Comparison of ENCODE assay signal across 19 cellular contexts in the genomic region with DNA sequence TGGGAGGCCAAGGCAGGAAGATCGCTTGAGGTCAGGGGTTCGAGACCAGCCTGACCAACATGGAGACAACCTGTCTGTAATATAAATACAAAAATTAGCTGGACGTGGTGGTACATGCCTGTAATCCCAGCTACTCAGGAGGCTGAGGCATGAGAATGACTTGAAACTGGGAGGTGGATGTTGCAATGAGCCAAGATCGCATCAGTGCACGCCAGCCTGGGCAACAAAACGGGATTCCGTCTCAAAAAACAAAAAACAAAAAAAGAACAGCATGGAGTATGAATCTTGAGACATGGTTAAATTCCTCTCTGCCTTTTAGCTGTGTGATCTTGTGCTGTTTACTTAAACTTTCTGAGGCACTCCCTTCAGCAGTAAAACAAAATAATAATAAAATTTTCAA.
A peak's percentile ranks its signal among the peaks of the same experiment; 100 is the strongest.
DNase-seq lines count a peak whose midpoint lies in the region; ATAC-seq and TF ChIP-seq lines count a peak whose summit lies in the region.
"Had no signal": no experiment of that assay in that cellular context is flagged by ENCODE, and none has a peak within 500 bp of the region (broad histone marks: within the 10 kb centered on the region; RNA-seq: fewer than 3 reads in every experiment).

No MANE protein-coding gene starts in this region.

- no TSS peak for BruUV-seq in PC-3 (replicated peaks; lab: Mats Ljungman, UMichigan)

- no peaks in the 10 kb centered on the region for H3K9me3 Mint-ChIP-seq in activated T-helper 1 cell treated with anti-CD3 and anti-CD28 coated beads, Interleukin-12 subunit alpha, Interleukin-12 subunit beta, Interleukin-2, Interleukin-4 antibody, amounts not matched to agents 30 ng/mL and 10 ng/mL and 1 ng/mL, durations not matched to agents 14 hours and 24 hours and 36 hours
- H3K9me3 Mint-ChIP-seq: CD14-positive monocyte had no signal

- no peaks in the 10 kb centered on the region for H3K79me2 ChIP-seq in PC-3 (ENCODE audit: low read length)

- no peaks in the 10 kb centered on the region for H4K20me1 ChIP-seq in PC-3 (ENCODE audit: low read length)

- H3K27ac ChIP-seq in PC-3 (ENCODE audit: low read length), result no peak overlapping the region

- H3K4me3 ChIP-seq in PC-3 (ENCODE audit: low read length), result no peak overlapping the region
- no peak overlapping the region for H3K4me3 ChIP-seq in astrocyte of the cerebellum (ENCODE audit: low read depth, low read length)
- no peak overlapping the region for H3K4me3 ChIP-seq in fibroblast of pulmonary artery (replicated peaks; ENCODE audit: low read depth, low read length)
- H3K4me3 ChIP-seq: GM12878 had no signal

- peak; percentile 62; the same call in 1 of the 2 replicates for ATAC-seq in PC-3
- ATAC-seq in GM18511 (IDR thresholded peaks at IDR 0.05; ENCODE audit: unreplicated experiment), result no peak
- ATAC-seq: GM12878 had no signal

- H3K4me1 ChIP-seq in PC-3 (ENCODE audit: insufficient read depth, low read length), result peaks cover 14% of the 10 kb centered on the region

- no peaks in the 10 kb centered on the region for H3K36me3 ChIP-seq in PC-3 (ENCODE audit: low read depth, low read length)

- no peaks in the 10 kb centered on the region for H3K4me1 Mint-ChIP-seq in activated T-helper 1 cell treated with anti-CD3 and anti-CD28 coated beads, Interleukin-12 subunit alpha, Interleukin-12 subunit beta, Interleukin-2, Interleukin-4 antibody, amounts not matched to agents 30 ng/mL and 10 ng/mL and 1 ng/mL, durations not matched to agents 14 hours and 24 hours and 36 hours (ENCODE audit: low read depth)
- H3K4me1 Mint-ChIP-seq: CD14-positive monocyte had no signal

- no peak overlapping the region for H3K4me3 Mint-ChIP-seq in activated T-helper 1 cell treated with anti-CD3 and anti-CD28 coated beads, Interleukin-12 subunit alpha, Interleukin-12 subunit beta, Interleukin-2, Interleukin-4 antibody, amounts not matched to agents 30 ng/mL and 10 ng/mL and 1 ng/mL, durations not matched to agents 14 hours and 24 hours and 36 hours
- H3K4me3 Mint-ChIP-seq: B cell, CD14-positive monocyte had no signal

- CTCF ChIA-PET in PC-3 (lab: Charles Lee), result no interaction called here

- peak; percentile 6 for DNase-seq in Daoy (ENCODE audit: low read depth)
- DNase-seq in PC-3, result no peak
- DNase-seq in astrocyte of the cerebellum (ENCODE audit: low read depth), result peak; percentile 15
- peak; percentile 57 for DNase-seq in fibroblast of pulmonary artery (ENCODE audit: low read depth)
- DNase-seq in GM19240 (ENCODE audit: insufficient read length, low spot score), result no peak
- no peak for DNase-seq in DMS53 (lab: John Stamatoyannopoulos, UW)
- no peak for DNase-seq in activated T-helper 1 cell treated with anti-CD3 and anti-CD28 coated beads, Interleukin-12 subunit alpha, Interleukin-12 subunit beta, Interleukin-2, Interleukin-4 antibody, amounts not matched to agents 30 ng/mL and 10 ng/mL and 1 ng/mL, durations not matched to agents 14 hours and 24 hours and 36 hours (ENCODE audit: low spot score)
- DNase-seq: DMS79, Kasumi-1, NCI-H1092, NCI-H146, NCI-H2081, NCI-H2171, NCI-H524 treated with DMSO at 0.1 percent for 48 hours, SHP77 had no signal

- H3K27ac Mint-ChIP-seq in activated T-helper 1 cell treated with anti-CD3 and anti-CD28 coated beads, Interleukin-12 subunit alpha, Interleukin-12 subunit beta, Interleukin-2, Interleukin-4 antibody, amounts not matched to agents 30 ng/mL and 10 ng/mL and 1 ng/mL, durations not matched to agents 14 hours and 24 hours and 36 hours, result no peak overlapping the region
- H3K27ac Mint-ChIP-seq: B cell, CD14-positive monocyte had no signal

- TF ChIP-seq CTCF in PC-3 (conservative IDR thresholded peaks at IDR 0.05; ENCODE audit: low read depth, low read length) (no peak), astrocyte of the cerebellum (IDR thresholded peaks at IDR 0.05; ENCODE audit: low read depth, low read length, missing control alignments) (no peak), fibroblast of pulmonary artery (IDR thresholded peaks at IDR 0.05; ENCODE audit: low read length, missing control alignments) (no peak)

- POLR2A ChIA-PET in PC-3 (lab: Charles Lee; ENCODE audit: unreplicated experiment), result no interaction called here

- no peak overlapping the region for H2AFZ ChIP-seq in PC-3 (ENCODE audit: low read length)

- H3F3A ChIP-seq in PC-3 (ENCODE audit: low read length, unreplicated experiment), result no peaks in the 10 kb centered on the region

- H3K36me3 Mint-ChIP-seq in activated T-helper 1 cell treated with anti-CD3 and anti-CD28 coated beads, Interleukin-12 subunit alpha, Interleukin-12 subunit beta, Interleukin-2, Interleukin-4 antibody, amounts not matched to agents 30 ng/mL and 10 ng/mL and 1 ng/mL, durations not matched to agents 14 hours and 24 hours and 36 hours (ENCODE audit: low read depth), result no peaks in the 10 kb centered on the region
- H3K36me3 Mint-ChIP-seq: CD14-positive monocyte had no signal

- intact Hi-C loops in PC-3 (cut with micrococcal nuclease), result no loop called here
- intact Hi-C loops in activated T-helper 1 cell treated with anti-CD3 and anti-CD28 coated beads, Interleukin-12 subunit alpha, Interleukin-12 subunit beta, Interleukin-2, Interleukin-4 antibody, amounts not matched to agents 30 ng/mL and 10 ng/mL and 1 ng/mL, durations not matched to agents 14 hours and 24 hours and 36 hours (cut with micrococcal nuclease), result no loop called here

- peaks cover 42% of the 10 kb centered on the region for H3K27me3 ChIP-seq in PC-3 (ENCODE audit: low read length)

- H3K9me2 ChIP-seq in PC-3 (replicated peaks; ENCODE audit: low read length), result no peaks in the 10 kb centered on the region

- in situ Hi-C loops in astrocyte of the cerebellum (cut with HindIII; ENCODE audit: low sequenced_read_pairs), result no loop called here

- no peaks in the 10 kb centered on the region for H3K9me3 ChIP-seq in PC-3 (ENCODE audit: low read length)

- no peak overlapping the region for H3K9ac ChIP-seq in PC-3 (ENCODE audit: low read length)

- H3K27me3 Mint-ChIP-seq in activated T-helper 1 cell treated with anti-CD3 and anti-CD28 coated beads, Interleukin-12 subunit alpha, Interleukin-12 subunit beta, Interleukin-2, Interleukin-4 antibody, amounts not matched to agents 30 ng/mL and 10 ng/mL and 1 ng/mL, durations not matched to agents 14 hours and 24 hours and 36 hours (ENCODE audit: insufficient read depth), result no peaks in the 10 kb centered on the region

- H3K4me2 ChIP-seq in PC-3 (ENCODE audit: low read length), result peak overlapping the region; percentile 29; the same call in 1 of the 2 replicates

Comparison
In these comparisons a context has a peak if more than half of its experiments do, and no peak if none do; other contexts are left out.
1. DNase-seq: peak in Daoy (single experiment), astrocyte of the cerebellum (single experiment) and fibroblast of pulmonary artery (single experiment); none in PC-3 (single experiment), GM19240 (single experiment), DMS53 (single experiment) and activated T-helper 1 cell treated with anti-CD3 and anti-CD28 coated beads, Interleukin-12 subunit alpha, Interleukin-12 subunit beta, Interleukin-2, Interleukin-4 antibody, amounts not matched to agents 30 ng/mL and 10 ng/mL and 1 ng/mL, durations not matched to agents 14 hours and 24 hours and 36 hours (single experiment).